2 cellular contexts compared by ENCODE assay signal in genomic region chr14:51845811-51846210, GRCh38.
TF ChIP-seq lines count a peak whose summit lies in the region.

No MANE protein-coding gene starts in this region.

TF ChIP-seq in endothelial cell of umbilical vein, 7 proteins besides CTCF, POLR2A, EP300 and RAD21 (continued from another document):
- TF ChIP-seq EZH2 (IDR thresholded peaks at IDR 0.05; ENCODE audit: borderline replicate concordance, low read depth, low read length, severe bottlenecking) (no peak), GATA2 (IDR thresholded peaks at IDR 0.05; ENCODE audit: insufficient read depth, insufficient read length, low read depth, low read length) (no peak), JUN (IDR thresholded peaks at IDR 0.05; ENCODE audit: borderline replicate concordance, insufficient read depth, insufficient read length, low read depth) (no peak)
TF ChIP-seq in endothelial cell of umbilical vein: peak in this region for 0.

TF ChIP-seq in SK-N-SH, 30 proteins besides CTCF, POLR2A, EP300 and RAD21 (continued from another document):
- no peak for TF ChIP-seq USF1 (IDR thresholded peaks at IDR 0.05; ENCODE audit: borderline replicate concordance, low read depth)
- no peak for TF ChIP-seq NFIC (IDR thresholded peaks at IDR 0.05; ENCODE audit: borderline replicate concordance)
- TF ChIP-seq MEF2A (IDR thresholded peaks at IDR 0.05; ENCODE audit: borderline replicate concordance, low read depth): no peak
- no peak for TF ChIP-seq GABPA (IDR thresholded peaks at IDR 0.05; ENCODE audit: low read depth)
- TF ChIP-seq PBX3 (IDR thresholded peaks at IDR 0.05): no peak
- no peak for TF ChIP-seq POLR2AphosphoS5 (IDR thresholded peaks at IDR 0.05; ENCODE audit: low read depth, low read length)
- TF ChIP-seq JUND (IDR thresholded peaks at IDR 0.05): no peak
- no peak for TF ChIP-seq RFX5 (IDR thresholded peaks at IDR 0.05; ENCODE audit: low read length)
- TF ChIP-seq MXI1 (IDR thresholded peaks at IDR 0.05; ENCODE audit: low read depth, low read length): no peak
- TF ChIP-seq IRF3 (IDR thresholded peaks at IDR 0.05; ENCODE audit: low read depth, low read length): no peak
- no peak for TF ChIP-seq TCF12 (IDR thresholded peaks at IDR 0.05)
- TF ChIP-seq FOSL2 (IDR thresholded peaks at IDR 0.05; ENCODE audit: borderline replicate concordance, low read depth): no peak
TF ChIP-seq in SK-N-SH: peak in this region for 0.
